14 cellular contexts compared by ENCODE assay signal in genomic region chr16:67406111-67406593, GRCh38. TPM values are rescaled to one million over a fixed set of nuclear protein-coding genes. Genes with fewer than 3 reads are reported as not detected.
DNase-seq lines count a peak whose midpoint lies in the region; ATAC-seq and TF ChIP-seq lines count a peak whose summit lies in the region.
"Had no signal": no experiment of that assay in that cellular context is flagged by ENCODE, and none has a peak within 500 bp of the region (broad histone marks: within the 10 kb centered on the region; RNA-seq: fewer than 3 reads in every experiment).

No MANE protein-coding gene starts in this region.

- peaks cover 3% of the 10 kb centered on the region for H3K79me2 ChIP-seq in trophoblast cell (ENCODE audit: control insufficient read depth, insufficient read depth, low read length, poor library complexity)

- H3K4me3 ChIP-seq in AG04450 (ENCODE audit: low read depth, low read length) (no peak overlapping the region), fibroblast of the aortic adventitia (ENCODE audit: low read depth, low read length) (no peak overlapping the region), trophoblast cell (ENCODE audit: low read depth, low read length) (no peak overlapping the region)

- no peak overlapping the region for H3K23ac ChIP-seq in trophoblast cell (ENCODE audit: low read length)

- ATAC-seq in SK-N-SH treated with all-trans-retinoic acid at 6 μM for 48 hours (peak; percentile 79), GM18870 (IDR thresholded peaks at IDR 0.05; ENCODE audit: unreplicated experiment) (no peak)
- ATAC-seq: activated naive CD4-positive, alpha-beta T cell treated with anti-CD3 and anti-CD28 coated beads, Interleukin-2, amount 50 U/mL, for 72 hours; naive thymus-derived CD8-positive, alpha-beta T cell; stimulated activated naive B cell treated with anti-CD40 and anti-IgM and Interleukin-4, amounts not matched to agents 10 μg/mL and 1 μg/mL and 100 μg/mL, for 72 hours had no signal

- no peak overlapping the region for H3K4me3 Mint-ChIP-seq in activated T-helper 2 cell treated with anti-CD3 and anti-CD28 coated beads, Interferon-gamma antibody, Interleukin-2, Interleukin-4, amounts not matched to agents 10 μg/mL and 5 μg/mL and 100 μg/mL, durations not matched to agents 14 hours and 24 hours and 36 hours (ENCODE audit: low read depth)
- H3K4me3 Mint-ChIP-seq in activated naive CD4-positive, alpha-beta T cell treated with anti-CD3 and anti-CD28 coated beads, Interleukin-2, amount 10 ng/mL, durations not matched to agents 7 days and 5 days: no peak overlapping the region
- H3K4me3 Mint-ChIP-seq: activated CD4-positive, alpha-beta memory T cell treated with anti-CD3 and anti-CD28 coated beads for 36 hours; naive thymus-derived CD8-positive, alpha-beta T cell; stimulated activated naive B cell treated with anti-CD40 and anti-IgM and Interleukin-4, amounts not matched to agents 10 μg/mL and 1 μg/mL and 100 μg/mL, for 72 hours had no signal

- peak overlapping the region; percentile 60 for H4K91ac ChIP-seq in trophoblast cell (ENCODE audit: low read depth, low read length)

- DNase-seq in AG04450 (ENCODE audit: low read depth, low spot score): no peak
- DNase-seq in fibroblast of the aortic adventitia (ENCODE audit: low read depth): peak; percentile 61
- no peak for DNase-seq in trophoblast cell
- no peak for DNase-seq in activated T-helper 2 cell treated with anti-CD3 and anti-CD28 coated beads, Interferon-gamma antibody, Interleukin-2, Interleukin-4, amounts not matched to agents 10 μg/mL and 5 μg/mL and 100 μg/mL, durations not matched to agents 14 hours and 24 hours and 36 hours (ENCODE audit: low spot score)
- DNase-seq in activated naive CD4-positive, alpha-beta T cell treated with anti-CD3 and anti-CD28 coated beads, Interleukin-2, amount 10 ng/mL, durations not matched to agents 7 days and 5 days: no peak
- DNase-seq in GM19240 (ENCODE audit: insufficient read length, low spot score): no peak
- DNase-seq: activated CD4-positive, alpha-beta memory T cell treated with anti-CD3 and anti-CD28 coated beads for 36 hours; effector CD8-positive, alpha-beta T cell; naive thymus-derived CD8-positive, alpha-beta T cell; NCI-H1436 treated with DMSO at 0.1 percent for 48 hours; stimulated activated naive B cell treated with anti-CD40 and anti-IgM and Interleukin-4, amounts not matched to agents 10 μg/mL and 1 μg/mL and 100 μg/mL, for 72 hours had no signal

- H3K27me3 ChIP-seq in AG04450 (ENCODE audit: control insufficient read depth, insufficient read depth, low read length) (no peaks in the 10 kb centered on the region), trophoblast cell (ENCODE audit: insufficient read depth, low read length) (no peaks in the 10 kb centered on the region)

- POLR2A ChIA-PET in AG04450 (lab: Yijun Ruan, JAX): no interaction called here

- no peak overlapping the region for H3K4me2 ChIP-seq in trophoblast cell (ENCODE audit: low read length)

- no peaks in the 10 kb centered on the region for H3K36me3 Mint-ChIP-seq in activated T-helper 2 cell treated with anti-CD3 and anti-CD28 coated beads, Interferon-gamma antibody, Interleukin-2, Interleukin-4, amounts not matched to agents 10 μg/mL and 5 μg/mL and 100 μg/mL, durations not matched to agents 14 hours and 24 hours and 36 hours (ENCODE audit: low read depth)
- no peaks in the 10 kb centered on the region for H3K36me3 Mint-ChIP-seq in activated naive CD4-positive, alpha-beta T cell treated with anti-CD3 and anti-CD28 coated beads, Interleukin-2, amount 10 ng/mL, durations not matched to agents 7 days and 5 days
- H3K36me3 Mint-ChIP-seq: activated CD4-positive, alpha-beta memory T cell treated with anti-CD3 and anti-CD28 coated beads for 36 hours; activated naive CD4-positive, alpha-beta T cell treated with anti-CD3 and anti-CD28 coated beads, Interleukin-2, amount 50 U/mL, for 72 hours; naive thymus-derived CD8-positive, alpha-beta T cell; stimulated activated naive B cell treated with anti-CD40 and anti-IgM and Interleukin-4, amounts not matched to agents 10 μg/mL and 1 μg/mL and 100 μg/mL, for 72 hours had no signal

- no peak overlapping the region for H3K27ac Mint-ChIP-seq in activated T-helper 2 cell treated with anti-CD3 and anti-CD28 coated beads, Interferon-gamma antibody, Interleukin-2, Interleukin-4, amounts not matched to agents 10 μg/mL and 5 μg/mL and 100 μg/mL, durations not matched to agents 14 hours and 24 hours and 36 hours
- no peak overlapping the region for H3K27ac Mint-ChIP-seq in activated naive CD4-positive, alpha-beta T cell treated with anti-CD3 and anti-CD28 coated beads, Interleukin-2, amount 10 ng/mL, durations not matched to agents 7 days and 5 days
- H3K27ac Mint-ChIP-seq: activated CD4-positive, alpha-beta memory T cell treated with anti-CD3 and anti-CD28 coated beads for 36 hours; activated naive CD4-positive, alpha-beta T cell treated with anti-CD3 and anti-CD28 coated beads, Interleukin-2, amount 50 U/mL, for 72 hours; stimulated activated naive B cell treated with anti-CD40 and anti-IgM and Interleukin-4, amounts not matched to agents 10 μg/mL and 1 μg/mL and 100 μg/mL, for 72 hours had no signal

- TF ChIP-seq CTCF in AG04450 (IDR thresholded peaks at IDR 0.05; ENCODE audit: low read depth, low read length) (no peak), fibroblast of the aortic adventitia (IDR thresholded peaks at IDR 0.05; ENCODE audit: insufficient read depth, low read length) (no peak)

- peak overlapping the region; percentile 29 for H3K14ac ChIP-seq in trophoblast cell (ENCODE audit: low read length)

- H3K4me1 Mint-ChIP-seq in activated T-helper 2 cell treated with anti-CD3 and anti-CD28 coated beads, Interferon-gamma antibody, Interleukin-2, Interleukin-4, amounts not matched to agents 10 μg/mL and 5 μg/mL and 100 μg/mL, durations not matched to agents 14 hours and 24 hours and 36 hours (ENCODE audit: low read depth): no peaks in the 10 kb centered on the region
- H3K4me1 Mint-ChIP-seq in activated naive CD4-positive, alpha-beta T cell treated with anti-CD3 and anti-CD28 coated beads, Interleukin-2, amount 10 ng/mL, durations not matched to agents 7 days and 5 days: no peaks in the 10 kb centered on the region
- H3K4me1 Mint-ChIP-seq: naive thymus-derived CD8-positive, alpha-beta T cell; stimulated activated naive B cell treated with anti-CD40 and anti-IgM and Interleukin-4, amounts not matched to agents 10 μg/mL and 1 μg/mL and 100 μg/mL, for 72 hours had no signal

- peak overlapping the region; percentile 2 for H2BK5ac ChIP-seq in trophoblast cell (ENCODE audit: low read depth, low read length, poor library complexity)

- H3K9me3 Mint-ChIP-seq in activated T-helper 2 cell treated with anti-CD3 and anti-CD28 coated beads, Interferon-gamma antibody, Interleukin-2, Interleukin-4, amounts not matched to agents 10 μg/mL and 5 μg/mL and 100 μg/mL, durations not matched to agents 14 hours and 24 hours and 36 hours: no peaks in the 10 kb centered on the region
- H3K9me3 Mint-ChIP-seq in activated naive CD4-positive, alpha-beta T cell treated with anti-CD3 and anti-CD28 coated beads, Interleukin-2, amount 10 ng/mL, durations not matched to agents 7 days and 5 days: no peaks in the 10 kb centered on the region
- H3K9me3 Mint-ChIP-seq: activated CD4-positive, alpha-beta memory T cell treated with anti-CD3 and anti-CD28 coated beads for 36 hours; activated naive CD4-positive, alpha-beta T cell treated with anti-CD3 and anti-CD28 coated beads, Interleukin-2, amount 50 U/mL, for 72 hours; naive thymus-derived CD8-positive, alpha-beta T cell; stimulated activated naive B cell treated with anti-CD40 and anti-IgM and Interleukin-4, amounts not matched to agents 10 μg/mL and 1 μg/mL and 100 μg/mL, for 72 hours had no signal

- H3K27me3 Mint-ChIP-seq in activated T-helper 2 cell treated with anti-CD3 and anti-CD28 coated beads, Interferon-gamma antibody, Interleukin-2, Interleukin-4, amounts not matched to agents 10 μg/mL and 5 μg/mL and 100 μg/mL, durations not matched to agents 14 hours and 24 hours and 36 hours (ENCODE audit: low read depth): peaks cover 6% of the 10 kb centered on the region
- H3K27me3 Mint-ChIP-seq in activated naive CD4-positive, alpha-beta T cell treated with anti-CD3 and anti-CD28 coated beads, Interleukin-2, amount 10 ng/mL, durations not matched to agents 7 days and 5 days: peaks cover 53% of the 10 kb centered on the region

- H3K27ac ChIP-seq in AG04450 (ENCODE audit: low read depth, low read length) (peak overlapping the region; percentile 88), trophoblast cell (ENCODE audit: low read depth, low read length) (no peak overlapping the region)

- peak overlapping the region; percentile 33 for H2BK120ac ChIP-seq in trophoblast cell (ENCODE audit: insufficient read depth, low read length, poor library complexity)

- peaks cover 28% of the 10 kb centered on the region for H3K79me1 ChIP-seq in trophoblast cell (ENCODE audit: low read length)

- H3K18ac ChIP-seq in trophoblast cell (ENCODE audit: low read length): peak overlapping the region; percentile 3

- no CpG with 5 or more reads among the region's 15 CpGs for WGBS in trophoblast cell (ENCODE audit: extremely low coverage, insufficient coverage, insufficient read length)

- no peaks in the 10 kb centered on the region for H3K36me3 ChIP-seq in trophoblast cell (ENCODE audit: control insufficient read depth in 1 of 2, insufficient read depth in 2 of 2, low read length in 2 of 2)

- H2AK5ac ChIP-seq in trophoblast cell (ENCODE audit: low read length): peak overlapping the region; percentile 55

- intact Hi-C loops in activated T-helper 2 cell treated with anti-CD3 and anti-CD28 coated beads, Interferon-gamma antibody, Interleukin-2, Interleukin-4, amounts not matched to agents 10 μg/mL and 5 μg/mL and 100 μg/mL, durations not matched to agents 14 hours and 24 hours and 36 hours (cut with micrococcal nuclease): no loop called here

- H2AFZ ChIP-seq in trophoblast cell (ENCODE audit: insufficient read depth, low read length, poor library complexity): no peak overlapping the region

- no peak overlapping the region for H4K12ac ChIP-seq in trophoblast cell (ENCODE audit: low read depth, low read length)

- peak overlapping the region; percentile 4 for H3K4ac ChIP-seq in trophoblast cell (ENCODE audit: low read depth, low read length)

- H4K8ac ChIP-seq in trophoblast cell (ENCODE audit: low read depth, low read length): peak overlapping the region; percentile 61

- H2BK12ac ChIP-seq in trophoblast cell (ENCODE audit: low read length): peak overlapping the region; percentile 85

- CTCF ChIA-PET in AG04450 (lab: Charles Lee): interaction anchor here (1.1 kb wide), 1 partner anchor 11 kb away, joined by 3 read pairs; the partner anchor contains the start of gene ZDHHC1
- CTCF ChIA-PET in activated naive CD4-positive, alpha-beta T cell treated with anti-CD3 and anti-CD28 coated beads, Interleukin-2, amount 10 ng/mL, durations not matched to agents 7 days and 5 days (lab: Charles Lee): interaction anchor here (1.9 kb wide), 1 partner anchor 22 kb away, joined by 5 read pairs; no protein-coding TSS in a partner anchor

- H3K9ac ChIP-seq in trophoblast cell (ENCODE audit: low read length): no peak overlapping the region

- H3K9me3 ChIP-seq in AG04450 (ENCODE audit: control insufficient read depth, insufficient read depth, low read length) (no peaks in the 10 kb centered on the region; the same call in 1 of the 2 replicates), trophoblast cell (ENCODE audit: insufficient read depth, low read depth, low read length) (no peaks in the 10 kb centered on the region)

- peaks cover 21 to 23% of the 10 kb centered on the region in 2 experiments for H3K4me1 ChIP-seq in trophoblast cell (ENCODE audit: control insufficient read depth in 1 of 2, insufficient read depth in 2 of 2, low read length in 2 of 2)

RNA-seq across cellular contexts. Expression of gene ZDHHC1, which starts 10.1 kb away (rescaled TPM):
- 1.9 and 2.7 TPM in 2 replicates for polyA plus RNA-seq in AG04450 (2011; rRNA removed)
- polyA minus RNA-seq in AG04450 (2011; rRNA and poly(A)+ RNA removed): 2.6 and 4.6 TPM in 2 replicates
- total RNA-seq in fibroblast of the aortic adventitia (ENCODE audit: low replicate concordance): 7.1 and 7.6 TPM in 2 replicates
- polyA plus RNA-seq in trophoblast cell (2013): 1.7 TPM in 2 replicates
- total RNA-seq in activated T-helper 2 cell treated with anti-CD3 and anti-CD28 coated beads, Interferon-gamma antibody, Interleukin-2, Interleukin-4, amounts not matched to agents 10 μg/mL and 5 μg/mL and 100 μg/mL, durations not matched to agents 14 hours and 24 hours and 36 hours: 1.4 and 1.5 TPM in 2 replicates

RNA-seq across cellular contexts. Expression of gene TPPP3, which starts 12.9 kb away (rescaled TPM):
- polyA plus RNA-seq in AG04450 (2011; rRNA removed): 1.5 TPM in 2 replicates
- 0.70 TPM in 1 of 2 replicates, not detected in the other for polyA minus RNA-seq in AG04450 (2011; rRNA and poly(A)+ RNA removed)
- 0.74 and 0.99 TPM in 2 replicates for total RNA-seq in fibroblast of the aortic adventitia (ENCODE audit: low replicate concordance)
- 2.7 TPM in 2 replicates for polyA plus RNA-seq in trophoblast cell (2013)
- total RNA-seq in activated T-helper 2 cell treated with anti-CD3 and anti-CD28 coated beads, Interferon-gamma antibody, Interleukin-2, Interleukin-4, amounts not matched to agents 10 μg/mL and 5 μg/mL and 100 μg/mL, durations not matched to agents 14 hours and 24 hours and 36 hours: not detected in 2 replicates
- total RNA-seq: activated CD4-positive, alpha-beta memory T cell treated with anti-CD3 and anti-CD28 coated beads for 36 hours; activated naive CD4-positive, alpha-beta T cell treated with anti-CD3 and anti-CD28 coated beads, Interleukin-2, amount 50 U/mL, for 72 hours; naive thymus-derived CD8-positive, alpha-beta T cell had no signal
- polyA plus RNA-seq: naive thymus-derived CD8-positive, alpha-beta T cell had no signal

RNA-seq across cellular contexts. Expression of gene HSD11B2, which starts 24.8 kb away (rescaled TPM):
- polyA plus RNA-seq in AG04450 (2011; rRNA removed): 0.07 TPM in 1 of 2 replicates, not detected in the other
- not detected in 2 replicates for polyA minus RNA-seq in AG04450 (2011; rRNA and poly(A)+ RNA removed)
- not detected in 2 replicates for total RNA-seq in fibroblast of the aortic adventitia (ENCODE audit: low replicate concordance)
- polyA plus RNA-seq in trophoblast cell (2013): 20.6 and 23.3 TPM in 2 replicates
- 1.7 and 2.8 TPM in 2 replicates for total RNA-seq in activated T-helper 2 cell treated with anti-CD3 and anti-CD28 coated beads, Interferon-gamma antibody, Interleukin-2, Interleukin-4, amounts not matched to agents 10 μg/mL and 5 μg/mL and 100 μg/mL, durations not matched to agents 14 hours and 24 hours and 36 hours
- total RNA-seq: naive thymus-derived CD8-positive, alpha-beta T cell had no signal
- polyA plus RNA-seq: naive thymus-derived CD8-positive, alpha-beta T cell had no signal
